ENCODE assay signal across 8 cellular contexts in genomic region chr6:149317656-149318571, GRCh38. TPM values are rescaled to one million over a fixed set of nuclear protein-coding genes. Genes with fewer than 3 reads are reported as not detected.
DNase-seq lines count a peak whose midpoint lies in the region; ATAC-seq and TF ChIP-seq lines count a peak whose summit lies in the region.

Gene TAB2, plus strand, starts transcription at chr6:149317712. Its CDS starts 52,286 bp downstream, at chr6:149369998.

- no peaks in the 10 kb centered on the region for H3K36me3 Mint-ChIP-seq in naive thymus-derived CD8-positive, alpha-beta T cell
- H3K36me3 Mint-ChIP-seq in stimulated activated effector memory CD8-positive, alpha-beta T cell treated with anti-CD3 and anti-CD28 coated beads, Interleukin-12 subunit alpha, Interleukin-12 subunit beta, amount 100 ng/mL, for 72 hours = peaks cover 44% of the 10 kb centered on the region

- no peaks in the 10 kb centered on the region for H3K4me1 ChIP-seq in esophagus (ENCODE audit: control insufficient read depth in 2 of 2, insufficient read depth in 2 of 2, low read length in 1 of 2)

- peak within 1 kb of the TSS; percentile 84 to 99 (median 95) for H3K27ac Mint-ChIP-seq in naive thymus-derived CD8-positive, alpha-beta T cell
- H3K27ac Mint-ChIP-seq in stimulated activated effector memory CD8-positive, alpha-beta T cell treated with anti-CD3 and anti-CD28 coated beads, Interleukin-12 subunit alpha, Interleukin-12 subunit beta, amount 100 ng/mL, for 72 hours = peak within 1 kb of the TSS; percentile 93

- no peaks in the 10 kb centered on the region for H3K27me3 Mint-ChIP-seq in naive thymus-derived CD8-positive, alpha-beta T cell

- 1 to 2% methylated on average over 28 to 88 of the region's 92 CpGs for WGBS in esophagus, 2 donors

- TF ChIP-seq POLR2A in GM18505 (IDR thresholded peaks at IDR 0.05; ENCODE audit: borderline replicate concordance, extremely low read depth, insufficient read depth, insufficient read length) = no peak

- peak; percentile 85 for DNase-seq in NCI-H69 (lab: John Stamatoyannopoulos, UW)
- peak; percentile 69 for DNase-seq in activated T-cell treated with anti-CD3 and anti-CD28 coated beads for 1 hour (ENCODE audit: low read depth)
- peak; percentile 53 to 80 (median 60) for DNase-seq in naive thymus-derived CD8-positive, alpha-beta T cell
- peak; percentile 62 to 89 for DNase-seq in stimulated activated effector memory CD8-positive, alpha-beta T cell treated with anti-CD3 and anti-CD28 coated beads, Interleukin-12 subunit alpha, Interleukin-12 subunit beta, amount 100 ng/mL, for 72 hours (ENCODE audit: low spot score in 2 of 2)
- no peak for DNase-seq in NCI-H510A (lab: John Stamatoyannopoulos, UW)

- POLR2A ChIA-PET in naive thymus-derived CD8-positive, alpha-beta T cell (lab: Charles Lee) = interaction anchor here (0.6 to 2.6 kb wide), 15 partner anchors 9 to 252 kb away, joined by 3 to 19 read pairs (median 6); partner anchors contain the start of gene PPIL4

- peak within 1 kb of the TSS; percentile 89 to 100 for H3K4me3 ChIP-seq in esophagus (ENCODE audit: low read depth in 1 of 2, low read length in 2 of 2)

- H3K27ac ChIP-seq in esophagus (ENCODE audit: low read depth in 2 of 2, low read length in 1 of 2) = peak within 1 kb of the TSS; percentile 96

- no peaks in the 10 kb centered on the region for H3K9me3 Mint-ChIP-seq in naive thymus-derived CD8-positive, alpha-beta T cell
- H3K9me3 Mint-ChIP-seq in stimulated activated effector memory CD8-positive, alpha-beta T cell treated with anti-CD3 and anti-CD28 coated beads, Interleukin-12 subunit alpha, Interleukin-12 subunit beta, amount 100 ng/mL, for 72 hours = no peaks in the 10 kb centered on the region

- no peaks in the 10 kb centered on the region for H3K27me3 ChIP-seq in esophagus (ENCODE audit: control insufficient read depth in 1 of 2, insufficient read depth in 2 of 2, low read length in 2 of 2)

- no peaks in the 10 kb centered on the region for H3K36me3 ChIP-seq in esophagus (ENCODE audit: control insufficient read depth in 2 of 2, insufficient read depth in 2 of 2, low read length in 1 of 2)

- peak within 1 kb of the TSS; percentile 88 to 96 (median 92) for H3K4me3 Mint-ChIP-seq in naive thymus-derived CD8-positive, alpha-beta T cell
- H3K4me3 Mint-ChIP-seq in stimulated activated effector memory CD8-positive, alpha-beta T cell treated with anti-CD3 and anti-CD28 coated beads, Interleukin-12 subunit alpha, Interleukin-12 subunit beta, amount 100 ng/mL, for 72 hours = peak within 1 kb of the TSS; percentile 80

- H3K4me1 Mint-ChIP-seq in naive thymus-derived CD8-positive, alpha-beta T cell = peaks cover 22 to 53% (median 48%) of the 10 kb centered on the region in 4 donors
- peaks cover 21% of the 10 kb centered on the region for H3K4me1 Mint-ChIP-seq in stimulated activated effector memory CD8-positive, alpha-beta T cell treated with anti-CD3 and anti-CD28 coated beads, Interleukin-12 subunit alpha, Interleukin-12 subunit beta, amount 100 ng/mL, for 72 hours

- ATAC-seq in GM18505 (IDR thresholded peaks at IDR 0.05; ENCODE audit: unreplicated experiment) (peak; percentile 25), HG02840 (IDR thresholded peaks at IDR 0.05; ENCODE audit: low FRiP score, unreplicated experiment) (peak; percentile 31)
- peak; percentile 32 to 39 for ATAC-seq in naive thymus-derived CD8-positive, alpha-beta T cell
- ATAC-seq in stimulated activated effector memory CD8-positive, alpha-beta T cell treated with anti-CD3 and anti-CD28 coated beads, Interleukin-12 subunit alpha, Interleukin-12 subunit beta, amount 100 ng/mL, for 72 hours = peak; percentile 59

- H3K9me3 ChIP-seq in esophagus (ENCODE audit: control insufficient read depth in 2 of 2, insufficient read depth in 1 of 2, low read depth in 1 of 2, low read length in 1 of 2) = no peaks in the 10 kb centered on the region

RNA-seq across cellular contexts. Expression of gene TAB2, which starts in this region (rescaled TPM):
- polyA plus RNA-seq in esophagus = 10 to 100 TPM; 18.5 to 18.6 TPM
- 100 to 1,000 TPM; 114 to 117 TPM for total RNA-seq in naive thymus-derived CD8-positive, alpha-beta T cell
- polyA plus RNA-seq in naive thymus-derived CD8-positive, alpha-beta T cell = 10 to 100 TPM in 2 of 3 donors, 1 to 10 TPM in 1; 9.5 to 14.1 (median 12.9) TPM
